Comparison of ENCODE assay signal across 9 cellular contexts in the genomic region with DNA sequence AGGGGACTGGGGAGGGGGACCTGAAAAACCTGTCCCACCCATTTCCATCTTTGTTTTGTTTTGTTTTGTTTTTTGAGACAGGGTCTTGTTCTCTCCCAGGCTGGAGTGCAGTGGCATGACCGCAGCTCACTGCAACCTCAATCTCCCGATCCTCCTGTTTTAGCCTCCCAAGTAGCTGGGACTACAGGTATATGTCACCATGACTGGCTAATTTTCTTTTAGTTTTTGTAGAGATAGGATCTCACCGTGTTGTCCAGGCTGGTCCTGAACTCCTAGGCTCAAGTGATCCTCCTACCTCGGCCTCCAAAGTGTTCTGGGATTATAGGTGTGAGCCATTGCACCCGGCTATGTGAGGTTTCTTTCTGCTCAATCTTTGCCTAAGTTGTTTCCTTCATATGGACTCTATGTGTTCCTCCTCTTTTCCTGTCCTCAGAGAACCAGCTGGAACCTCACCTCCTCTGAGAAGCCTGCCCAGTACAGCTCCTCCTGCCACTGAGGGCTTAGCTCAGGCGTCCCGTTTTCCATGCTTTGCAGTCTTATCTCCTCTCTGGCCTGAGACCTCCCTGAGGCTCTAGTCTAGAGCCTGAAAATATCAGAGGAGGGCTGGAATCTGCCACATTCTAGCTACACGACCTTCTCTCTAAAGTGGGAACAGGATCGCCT.
A peak's percentile ranks its signal among the peaks of the same experiment; 100 is the strongest.
DNase-seq lines count a peak whose midpoint lies in the region; ATAC-seq, FAIRE-seq and TF ChIP-seq lines count a peak whose summit lies in the region.
"Had no signal": no experiment of that assay in that cellular context is flagged by ENCODE, and none has a peak within 500 bp of the region (broad histone marks: within the 10 kb centered on the region; RNA-seq: fewer than 3 reads in every experiment).

No MANE protein-coding gene starts in this region.

- H3K4me2 ChIP-seq in hepatocyte: no peak overlapping the region

- H3K4me1 ChIP-seq in right cardiac atrium (ENCODE audit: control insufficient read depth, insufficient read depth, low read length) (peaks cover 47% of the 10 kb centered on the region), hepatocyte (ENCODE audit: insufficient read depth) (peaks cover 16% of the 10 kb centered on the region), stomach (peaks cover 33 to 61% (median 51%) of the 10 kb centered on the region in 4 donors)

- H3K4me3 ChIP-seq in right cardiac atrium (ENCODE audit: low read length) (no peak overlapping the region), hepatocyte (no peak overlapping the region), stomach (no peak overlapping the region)

- no peak for FAIRE-seq in frontal cortex (lab: Jason Lieb, UNC)

- DNase-seq in Right ventricle myocardium superior (peak; percentile 9), right cardiac atrium (no peak), hepatocyte (ENCODE audit: low spot score) (no peak), stomach (no peak), frontal cortex (ENCODE audit: low spot score in 2 of 2) (no peak)
- no peak for DNase-seq in activated CD4-positive, alpha-beta memory T cell treated with anti-CD3 and anti-CD28 coated beads for 36 hours
- DNase-seq: GDM1 had no signal

- H3K27me3 ChIP-seq in right cardiac atrium (ENCODE audit: control insufficient read depth, insufficient read depth): no peaks in the 10 kb centered on the region
- H3K27me3 ChIP-seq in hepatocyte: no peaks in the 10 kb centered on the region
- no peaks in the 10 kb centered on the region for H3K27me3 ChIP-seq in stomach

- H3K27ac Mint-ChIP-seq in activated CD4-positive, alpha-beta memory T cell treated with anti-CD3 and anti-CD28 coated beads for 36 hours: peak overlapping the region; percentile 86

- POLR2A ChIA-PET in activated CD4-positive, alpha-beta memory T cell treated with anti-CD3 and anti-CD28 coated beads for 36 hours (lab: Charles Lee): interaction anchor here (1.0 to 2.0 kb wide), 3 partner anchors 19 to 129 kb away, joined by 3 to 10 read pairs (median 3); a partner anchor contains a TSS

- 79% methylated on average over 9 of the region's 9 CpGs for WGBS in right cardiac atrium
- 87% methylated on average over 9 of the region's 9 CpGs for WGBS in hepatocyte (ENCODE audit: low lambda C conversion rate, missing lambda C conversion rate)
- WGBS in stomach, 5 donors: 89 to 95% (median 93%) methylated on average over 9 of the region's 9 CpGs

- H3K36me3 ChIP-seq in hepatocyte (replicated peaks; ENCODE audit: insufficient read depth, low read depth) (no peaks in the 10 kb centered on the region), stomach (no peaks in the 10 kb centered on the region)

- H3K4me3 Mint-ChIP-seq in activated CD4-positive, alpha-beta memory T cell treated with anti-CD3 and anti-CD28 coated beads for 36 hours: peak overlapping the region; percentile 11

- no peak for ATAC-seq in Right ventricle myocardium superior (ENCODE audit: poor library complexity)
- ATAC-seq in right cardiac atrium: no peak
- ATAC-seq in HG03095 (IDR thresholded peaks at IDR 0.05; ENCODE audit: unreplicated experiment): no peak
- no peak for ATAC-seq in GM18505 (IDR thresholded peaks at IDR 0.05; ENCODE audit: unreplicated experiment)

- no peaks in the 10 kb centered on the region for H3K27me3 Mint-ChIP-seq in activated CD4-positive, alpha-beta memory T cell treated with anti-CD3 and anti-CD28 coated beads for 36 hours

- H3K36me3 Mint-ChIP-seq in activated CD4-positive, alpha-beta memory T cell treated with anti-CD3 and anti-CD28 coated beads for 36 hours: no peaks in the 10 kb centered on the region

- CTCF ChIA-PET in activated CD4-positive, alpha-beta memory T cell treated with anti-CD3 and anti-CD28 coated beads for 36 hours (lab: Charles Lee): interaction anchor here (0.6 to 2.3 kb wide), 3 partner anchors 67 to 165 kb away, joined by 4 to 7 read pairs (median 6); a partner anchor contains a TSS

- H3K9me3 ChIP-seq in right cardiac atrium (ENCODE audit: control insufficient read depth, low read length): no peaks in the 10 kb centered on the region
- H3K9me3 ChIP-seq in hepatocyte (ENCODE audit: low read depth): no peaks in the 10 kb centered on the region
- no peaks in the 10 kb centered on the region for H3K9me3 ChIP-seq in stomach

- intact Hi-C loops in Right ventricle myocardium superior (cut with DNase I) (no loop called here), right cardiac atrium (cut with DNase I) (loop anchor here in 2 of 4 donors (5.0 to 10.0 kb wide), 2 partner anchors 49 to 129 kb away; a partner anchor contains a TSS), stomach (cut with DNase I; ENCODE audit: low total_unique reads) (no loop called here)
- intact Hi-C loops in activated CD4-positive, alpha-beta memory T cell treated with anti-CD3 and anti-CD28 coated beads for 36 hours (cut with micrococcal nuclease): loop anchor here (1.0 kb wide), 4 partner anchors 20 to 210 kb away; a partner anchor contains a TSS

- H3K4me1 Mint-ChIP-seq in activated CD4-positive, alpha-beta memory T cell treated with anti-CD3 and anti-CD28 coated beads for 36 hours (ENCODE audit: low read depth): peaks cover 32% of the 10 kb centered on the region

- H3K9me3 Mint-ChIP-seq in activated CD4-positive, alpha-beta memory T cell treated with anti-CD3 and anti-CD28 coated beads for 36 hours: peaks cover 2% of the 10 kb centered on the region

- no peak for TF ChIP-seq EP300 in stomach (IDR thresholded peaks at IDR 0.05)

- H2AFZ ChIP-seq in hepatocyte: no peak overlapping the region

- no peak for TF ChIP-seq POLR2A in stomach (IDR thresholded peaks at IDR 0.05)
- TF ChIP-seq POLR2A in GM18505 (IDR thresholded peaks at IDR 0.05; ENCODE audit: borderline replicate concordance, extremely low read depth, insufficient read depth, insufficient read length): no peak

- no peaks in the 10 kb centered on the region for H4K20me1 ChIP-seq in hepatocyte (ENCODE audit: insufficient read depth, poor library complexity, severe bottlenecking)

- H3K79me2 ChIP-seq in hepatocyte: no peaks in the 10 kb centered on the region

- H3K9me2 ChIP-seq in hepatocyte (replicated peaks; ENCODE audit: insufficient read depth): no peaks in the 10 kb centered on the region

- TF ChIP-seq CTCF in hepatocyte (IDR thresholded peaks at IDR 0.05; ENCODE audit: poor library complexity) (no peak), stomach (IDR thresholded peaks at IDR 0.05) (no peak)

- H3K27ac ChIP-seq in right cardiac atrium (ENCODE audit: low read length): no peak overlapping the region
- peak overlapping the region; percentile 38 for H3K27ac ChIP-seq in hepatocyte
- peak overlapping the region; percentile 16 to 84 (median 57) for H3K27ac ChIP-seq in stomach
